ENCODE assay signal across 8 cellular contexts in the genomic region with DNA sequence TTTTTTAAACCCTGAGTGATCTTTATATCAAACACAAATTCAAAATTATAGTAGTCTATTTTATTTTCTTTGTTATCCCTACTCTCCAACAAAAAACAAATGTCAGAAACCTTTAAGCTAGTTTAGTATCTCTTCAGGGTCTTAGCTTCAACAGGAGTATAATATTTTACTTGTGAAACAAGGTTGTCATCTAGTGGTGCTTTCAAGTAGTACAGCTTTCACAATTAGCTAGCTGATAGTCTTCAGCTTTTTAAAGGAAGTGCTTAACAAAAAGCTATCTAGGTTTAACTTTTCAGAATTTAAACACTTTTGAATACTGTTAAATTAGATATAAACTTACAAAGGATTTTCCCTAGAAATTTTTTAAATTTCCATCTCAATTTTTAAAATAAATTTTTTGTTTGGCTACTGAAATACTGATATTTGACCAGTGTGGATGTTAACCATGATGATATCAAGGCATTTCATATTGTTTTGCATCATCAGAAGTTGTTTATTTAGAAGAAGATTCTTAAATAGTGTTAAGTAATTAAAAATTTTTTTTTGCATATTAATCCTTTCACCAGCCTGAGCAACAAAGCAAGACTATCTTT. TPM values are rescaled to one million over a fixed set of nuclear protein-coding genes. Genes with fewer than 3 reads are reported as not detected.
DNase-seq lines count a peak whose midpoint lies in the region; ATAC-seq and TF ChIP-seq lines count a peak whose summit lies in the region.

No MANE protein-coding gene starts in this region.

- peak; percentile 80 for TF ChIP-seq CTCF in foreskin fibroblast (IDR thresholded peaks at IDR 0.05; ENCODE audit: low read depth, low read length)
- peak; percentile 82 for TF ChIP-seq CTCF in osteocyte (IDR thresholded peaks at IDR 0.05)

- no peak overlapping the region for H3K4me3 Mint-ChIP-seq in T-cell
- H3K4me3 Mint-ChIP-seq in osteocyte (ENCODE audit: unreplicated experiment): no peak overlapping the region

- H3K36me3 Mint-ChIP-seq in T-cell (no peaks in the 10 kb centered on the region), osteocyte (ENCODE audit: unreplicated experiment) (peaks cover 5% of the 10 kb centered on the region)

- POLR2A ChIA-PET in T-cell (lab: Charles Lee): no interaction called here

- H3K27me3 Mint-ChIP-seq in T-cell (no peaks in the 10 kb centered on the region), osteocyte (ENCODE audit: unreplicated experiment) (no peaks in the 10 kb centered on the region)

- DNase-seq in AG20443 (ENCODE audit: low spot score): peak; percentile 32
- DNase-seq in NCI-H1092 treated with DMSO at 0.1 percent for 48 hours (lab: John Stamatoyannopoulos, UW): peak; percentile 77
- DNase-seq in T-cell: peak in 1 of 34 experiments; percentile 10
- peak; percentile 23 to 59 for DNase-seq in foreskin fibroblast
- DNase-seq in osteocyte (ENCODE audit: extremely low spot score, unreplicated experiment): no peak
- DNase-seq in stimulated activated CD4-positive, alpha-beta T cell treated with anti-CD3 and anti-CD28 coated beads, Interleukin-12 subunit alpha, Interleukin-12 subunit beta, amount 100 ng/mL, for 4 hours: no peak

- ATAC-seq in GM18499 (IDR thresholded peaks at IDR 0.05; ENCODE audit: insufficient read depth, unreplicated experiment) (peak; percentile 57), HG02763 (IDR thresholded peaks at IDR 0.05; ENCODE audit: unreplicated experiment) (peak; percentile 66), T-cell (replicated peaks in 1 of 4) (peak; percentile 77 to 82 (median 81))

- no peaks in the 10 kb centered on the region for H3K9me3 Mint-ChIP-seq in T-cell
- H3K9me3 Mint-ChIP-seq in osteocyte (ENCODE audit: unreplicated experiment): peaks cover 4% of the 10 kb centered on the region

- H3K4me3 ChIP-seq in foreskin fibroblast (ENCODE audit: low read depth in 1 of 2, low read length in 2 of 2): no peak overlapping the region

- H3K27ac Mint-ChIP-seq in T-cell (no peak overlapping the region), osteocyte (ENCODE audit: unreplicated experiment) (no peak overlapping the region)

- peaks cover 32 to 38% (median 36%) of the 10 kb centered on the region in 3 donors for H3K4me1 Mint-ChIP-seq in T-cell
- no peaks in the 10 kb centered on the region for H3K4me1 Mint-ChIP-seq in osteocyte (ENCODE audit: unreplicated experiment)

- CTCF ChIA-PET in T-cell (lab: Charles Lee): interaction anchor here (0.5 to 2.6 kb wide), 18 partner anchors 10 to 1279 kb away, joined by 3 to 43 read pairs (median 6); partner anchors contain the start of gene TDRD3 (in 1 of the 2)

RNA-seq across cellular contexts. Expression of gene TDRD3, which starts 34.2 kb away (rescaled TPM):
- total RNA-seq in T-cell (10 to 100 TPM; 23.6 to 30.4 (median 26.8) TPM), osteocyte (27.6 and 30.3 TPM in 2 replicates)

Comparison
In these comparisons a context has a peak if more than half of its experiments do, and no peak if none do; other contexts are left out.
1. DNase-seq: peak in AG20443 (single experiment), NCI-H1092 treated with DMSO at 0.1 percent for 48 hours (single experiment) and foreskin fibroblast (2 of 2); none in osteocyte (single experiment) and stimulated activated CD4-positive, alpha-beta T cell treated with anti-CD3 and anti-CD28 coated beads, Interleukin-12 subunit alpha, Interleukin-12 subunit beta, amount 100 ng/mL, for 4 hours (single experiment).
2. Peak in every context shown above with its lines, with median percentiles within 50 percentile points of each other: ATAC-seq.